Comparison of ENCODE assay signal across 10 cellular contexts in the genomic region with DNA sequence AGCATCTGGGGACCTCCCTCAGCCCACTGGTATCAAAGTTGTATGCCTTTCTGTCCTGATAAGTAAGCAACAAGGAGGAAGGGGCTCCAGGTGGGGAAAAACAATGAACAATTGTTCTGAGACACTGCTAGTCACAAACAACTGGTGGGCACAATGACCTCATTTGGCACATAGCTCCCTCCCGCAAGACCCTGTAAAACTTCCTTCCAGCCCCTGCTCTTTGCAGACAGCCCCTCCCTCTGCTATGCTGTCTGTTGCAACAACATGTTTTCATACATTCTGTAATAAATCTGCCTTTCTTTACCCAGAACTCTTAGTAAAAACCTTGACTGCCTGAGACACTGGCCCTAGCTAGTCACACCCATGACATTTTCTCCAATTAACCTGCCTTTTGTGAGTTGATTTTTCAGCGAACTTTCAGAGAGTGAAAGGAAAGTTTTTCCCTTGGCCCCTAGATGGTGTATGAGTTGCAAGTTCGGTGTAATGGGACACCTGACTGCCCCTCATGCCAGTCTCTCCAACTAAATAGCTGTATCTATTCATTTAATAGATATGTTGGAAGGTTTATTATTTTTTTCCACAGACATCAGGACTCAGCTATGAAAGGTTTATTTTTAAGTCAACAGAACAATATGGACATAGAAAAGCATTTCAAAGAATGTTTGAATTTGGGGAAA.
DNase-seq lines count a peak whose midpoint lies in the region; TF ChIP-seq lines count a peak whose summit lies in the region.
"Had no signal": no experiment of that assay in that cellular context is flagged by ENCODE, and none has a peak within 500 bp of the region (broad histone marks: within the 10 kb centered on the region; RNA-seq: fewer than 3 reads in every experiment).

No MANE protein-coding gene starts in this region.

- H3K9me3 ChIP-seq in HEK293 (ENCODE audit: control insufficient read depth, insufficient read depth, low read depth, low read length): no peaks in the 10 kb centered on the region
- H3K9me3 ChIP-seq: pancreas had no signal

- CTCF ChIA-PET in HEK293 (lab: Yijun Ruan, JAX): interaction anchor here (0.6 to 2.0 kb wide), 8 partner anchors 13 to 1157 kb away, joined by 3 to 8 read pairs (median 4); no protein-coding TSS in a partner anchor

- H3K27ac ChIP-seq in HEK293 (ENCODE audit: extremely low read depth, low read depth, low read length) (no peak overlapping the region), angular gyrus (ENCODE audit: low read depth, low read length) (peak overlapping the region; percentile 68)
- H3K27ac ChIP-seq: pancreas had no signal

- POLR2A ChIA-PET in HEK293 (lab: Yijun Ruan, JAX): no interaction called here

- H3K4me1 ChIP-seq in HEK293 (ENCODE audit: control insufficient read depth, insufficient read depth, low read length): peaks cover 16% of the 10 kb centered on the region
- H3K4me1 ChIP-seq: pancreas had no signal

- H3K4me3 ChIP-seq in AG09309 (ENCODE audit: control insufficient read depth, low read depth, low read length): no peak overlapping the region
- H3K4me3 ChIP-seq in HEK293 (ENCODE audit: low read depth, low read length): no peak overlapping the region
- H3K4me3 ChIP-seq: pancreas had no signal

- TF ChIP-seq CTCF in AG09309 (IDR thresholded peaks at IDR 0.05; ENCODE audit: control insufficient read depth, insufficient read depth, low read depth, low read length, missing control alignments) (peak; percentile 38), HEK293 (tag by site-specific recombination; IDR thresholded peaks at IDR 0.05) (no peak; the same call in 1 of the 2 replicates)

- H3K36me3 ChIP-seq in HEK293 (ENCODE audit: control insufficient read depth in 2 of 2, insufficient read depth in 1 of 2, low read length in 2 of 2): peaks cover 0 to 21% of the 10 kb centered on the region in 2 experiments; a peak in 1 of 3 replicates

- DNase-seq in AG09309 (ENCODE audit: low read depth): no peak
- DNase-seq in kidney tubule cell (ENCODE audit: low spot score): peak; percentile 20
- DNase-seq in activated effector memory CD4-positive, alpha-beta T cell treated with Interleukin-2 at 50 U/mL for 16 hours: no peak
- DNase-seq in stimulated activated CD4-positive, alpha-beta T cell treated with anti-CD3 and anti-CD28 coated beads, Interleukin-2, amount 100 ng/mL, for 24 hours: no peak
- no peak for DNase-seq in NCI-H2196 treated with DMSO at 0.1 percent for 48 hours (lab: John Stamatoyannopoulos, UW; ENCODE audit: unreplicated experiment)
- no peak for DNase-seq in SKM-1 treated with dmso at 0.1 percent for 144 hours (lab: John Stamatoyannopoulos, UW; ENCODE audit: unreplicated experiment)
- DNase-seq: NCI-H345, pancreas had no signal

TF ChIP-seq in HEK293, 187 proteins besides CTCF, POLR2A, EP300 and RAD21:
- TF ChIP-seq ZNF792 (tag by site-specific recombination; IDR thresholded peaks at IDR 0.05) (no peak), ZBTB48 (tag by site-specific recombination; IDR thresholded peaks at IDR 0.05) (peak; percentile 61; the same call in 1 of the 2 replicates), OSR2 (tag by site-specific recombination; IDR thresholded peaks at IDR 0.05) (no peak), ZNF768 (tag by site-specific recombination; IDR thresholded peaks at IDR 0.05) (no peak), ZNF214 (tag by site-specific recombination; IDR thresholded peaks at IDR 0.05; ENCODE audit: borderline replicate concordance) (no peak), ZNF341 (tag by site-specific recombination; IDR thresholded peaks at IDR 0.05; ENCODE audit: low read depth) (peak; percentile 36), ZNF664 (tag by site-specific recombination; IDR thresholded peaks at IDR 0.05) (peak; percentile 49; the same call in 1 of the 2 replicates), TCF7L2 (IDR thresholded peaks at IDR 0.05; ENCODE audit: borderline replicate concordance, low read depth, low read length) (no peak), ZNF654 (tag by site-specific recombination; IDR thresholded peaks at IDR 0.05; ENCODE audit: low read depth) (peak; percentile 39)
- TF ChIP-seq, protein P1, sequence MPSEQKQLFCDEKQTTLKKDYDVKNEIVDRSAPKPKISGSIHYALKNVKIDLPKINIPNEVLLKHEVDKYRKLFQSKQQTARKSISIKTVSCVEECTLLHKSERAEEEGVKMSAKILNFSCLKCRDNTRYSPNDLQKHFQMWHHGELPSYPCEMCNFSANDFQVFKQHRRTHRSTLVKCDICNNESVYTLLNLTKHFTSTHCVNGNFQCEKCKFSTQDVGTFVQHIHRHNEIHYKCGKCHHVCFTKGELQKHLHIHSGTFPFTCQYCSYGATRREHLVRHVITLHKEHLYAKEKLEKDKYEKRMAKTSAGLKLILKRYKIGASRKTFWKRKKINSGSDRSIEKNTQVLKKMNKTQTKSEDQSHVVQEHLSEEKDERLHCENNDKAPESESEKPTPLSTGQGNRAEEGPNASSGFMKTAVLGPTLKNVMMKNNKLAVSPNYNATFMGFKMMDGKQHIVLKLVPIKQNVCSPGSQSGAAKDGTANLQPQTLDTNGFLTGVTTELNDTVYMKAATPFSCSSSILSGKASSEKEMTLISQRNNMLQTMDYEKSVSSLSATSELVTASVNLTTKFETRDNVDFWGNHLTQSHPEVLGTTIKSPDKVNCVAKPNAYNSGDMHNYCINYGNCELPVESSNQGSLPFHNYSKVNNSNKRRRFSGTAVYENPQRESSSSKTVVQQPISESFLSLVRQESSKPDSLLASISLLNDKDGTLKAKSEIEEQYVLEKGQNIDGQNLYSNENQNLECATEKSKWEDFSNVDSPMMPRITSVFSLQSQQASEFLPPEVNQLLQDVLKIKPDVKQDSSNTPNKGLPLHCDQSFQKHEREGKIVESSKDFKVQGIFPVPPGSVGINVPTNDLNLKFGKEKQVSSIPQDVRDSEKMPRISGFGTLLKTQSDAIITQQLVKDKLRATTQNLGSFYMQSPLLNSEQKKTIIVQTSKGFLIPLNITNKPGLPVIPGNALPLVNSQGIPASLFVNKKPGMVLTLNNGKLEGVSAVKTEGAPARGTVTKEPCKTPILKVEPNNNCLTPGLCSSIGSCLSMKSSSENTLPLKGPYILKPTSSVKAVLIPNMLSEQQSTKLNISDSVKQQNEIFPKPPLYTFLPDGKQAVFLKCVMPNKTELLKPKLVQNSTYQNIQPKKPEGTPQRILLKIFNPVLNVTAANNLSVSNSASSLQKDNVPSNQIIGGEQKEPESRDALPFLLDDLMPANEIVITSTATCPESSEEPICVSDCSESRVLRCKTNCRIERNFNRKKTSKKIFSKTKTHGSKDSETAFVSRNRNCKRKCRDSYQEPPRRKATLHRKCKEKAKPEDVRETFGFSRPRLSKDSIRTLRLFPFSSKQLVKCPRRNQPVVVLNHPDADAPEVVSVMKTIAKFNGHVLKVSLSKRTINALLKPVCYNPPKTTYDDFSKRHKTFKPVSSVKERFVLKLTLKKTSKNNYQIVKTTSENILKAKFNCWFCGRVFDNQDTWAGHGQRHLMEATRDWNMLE (tag by site-specific recombination; conservative IDR thresholded peaks at IDR 0.05; ENCODE audit: low read depth): no peak
